In genomic region chr6:149734915-149735314, GRCh38 we compare ENCODE assay signal across 31 cellular contexts.
"Had no signal": no experiment of that assay in that cellular context is flagged by ENCODE, and none has a peak within 500 bp of the region (broad histone marks: within the 10 kb centered on the region; RNA-seq: fewer than 3 reads in every experiment).

No MANE protein-coding gene starts in this region.

- H3K4me2 ChIP-seq: neural progenitor cell, smooth muscle cell had no signal

- ATAC-seq: natural killer cell; psoas muscle; right cardiac atrium; sciatic nerve; stimulated activated memory B cell treated with anti-CD40 and anti-IgM and Interleukin-4, amounts not matched to agents 10 μg/mL and 1 μg/mL and 100 μg/mL, for 72 hours; stimulated activated naive CD8-positive, alpha-beta T cell treated with anti-CD3 and anti-CD28 coated beads, Interleukin-15, amount 100 ng/mL, for 72 hours; stimulated activated naive CD8-positive, alpha-beta T cell treated with anti-CD3 and anti-CD28 coated beads, Interleukin-15, Interleukin-2, amounts not matched to agents 100 U/mL and 50 U/mL, for 24 hours; upper lobe of right lung had no signal

- H3K27ac ChIP-seq: neural progenitor cell, ovary, parathyroid adenoma, psoas muscle, skin epidermis, spleen, suprapubic skin, testis, tibial artery, transverse colon, upper lobe of right lung, uterus had no signal

- H3K4me3 ChIP-seq: neural progenitor cell, ovary, psoas muscle, skin epidermis, smooth muscle cell, spleen, suprapubic skin, testis, tibial artery, transverse colon, upper lobe of right lung, uterus had no signal

- DNase-seq: natural killer cell; occipital lobe; ovary; posterior cingulate gyrus; psoas muscle; right cardiac atrium; spleen; stimulated activated CD4-positive, alpha-beta T cell treated with anti-CD3 and anti-CD28 coated beads, Interleukin-12 subunit alpha, Interleukin-12 subunit beta, amount 100 ng/mL, for 4 hours; stimulated activated CD4-positive, alpha-beta T cell treated with anti-CD3 and anti-CD28 coated beads, Interleukin-1b, Interleukin-23, amount 100 ng/mL, for 48 hours; stimulated activated CD4-positive, alpha-beta T cell treated with anti-CD3 and anti-CD28 coated beads, Interleukin-4, amount 100 ng/mL, for 1 hour; stimulated activated CD4-positive, alpha-beta T cell treated with anti-CD3 and anti-CD28 coated beads, Interleukin-4, amount 100 ng/mL, for 4 hours; stimulated activated CD8-positive, alpha-beta memory T cell treated with anti-CD3 and anti-CD28 coated beads, Interleukin-4, amount 100 ng/mL, for 48 hours; stimulated activated naive CD4-positive, alpha-beta T cell; stimulated activated naive CD8-positive, alpha-beta T cell treated with anti-CD3 and anti-CD28 coated beads, Interleukin-15, amount 100 ng/mL, for 72 hours; stimulated activated naive CD8-positive, alpha-beta T cell treated with anti-CD3 and anti-CD28 coated beads, Interleukin-15, Interleukin-2, amounts not matched to agents 100 U/mL and 50 U/mL, for 24 hours; substantia nigra; testis; tibial artery; transverse colon; upper lobe of right lung; uterus had no signal

- H3K4me1 Mint-ChIP-seq: natural killer cell; nephron; neural progenitor cell; stimulated activated memory B cell treated with anti-CD40 and anti-IgM and Interleukin-4, amounts not matched to agents 10 μg/mL and 1 μg/mL and 100 μg/mL, for 72 hours; stimulated activated naive CD8-positive, alpha-beta T cell treated with anti-CD3 and anti-CD28 coated beads, Interleukin-15, amount 100 ng/mL, for 72 hours had no signal

- H2AFZ ChIP-seq: neural progenitor cell, parathyroid adenoma had no signal

- H3K36me3 Mint-ChIP-seq: natural killer cell had no signal

- H3K27me3 ChIP-seq: neural progenitor cell, ovary, spleen, suprapubic skin, testis, tibial artery, transverse colon, upper lobe of right lung, uterus had no signal

- H3K9me3 ChIP-seq: ovary, psoas muscle, spleen, suprapubic skin, testis, tibial artery, transverse colon, upper lobe of right lung, uterus had no signal

- H3K27ac Mint-ChIP-seq: natural killer cell; nephron; neural progenitor cell; progenitor cell of endocrine pancreas; stimulated activated memory B cell treated with anti-CD40 and anti-IgM and Interleukin-4, amounts not matched to agents 10 μg/mL and 1 μg/mL and 100 μg/mL, for 72 hours; type B pancreatic cell had no signal

- H3K9ac ChIP-seq: neural progenitor cell, parathyroid adenoma had no signal

- H3K36me3 ChIP-seq: ovary, uterus had no signal

- H3K9me3 Mint-ChIP-seq: natural killer cell; nephron; neural progenitor cell; stimulated activated memory B cell treated with anti-CD40 and anti-IgM and Interleukin-4, amounts not matched to agents 10 μg/mL and 1 μg/mL and 100 μg/mL, for 72 hours; stimulated activated naive CD8-positive, alpha-beta T cell treated with anti-CD3 and anti-CD28 coated beads, Interleukin-15, amount 100 ng/mL, for 72 hours; type B pancreatic cell had no signal

- H3K27me3 Mint-ChIP-seq: progenitor cell of endocrine pancreas; stimulated activated memory B cell treated with anti-CD40 and anti-IgM and Interleukin-4, amounts not matched to agents 10 μg/mL and 1 μg/mL and 100 μg/mL, for 72 hours; stimulated activated naive CD8-positive, alpha-beta T cell treated with anti-CD3 and anti-CD28 coated beads, Interleukin-15, amount 100 ng/mL, for 72 hours; type B pancreatic cell had no signal

- H3K79me2 ChIP-seq: parathyroid adenoma had no signal

- H3K4me1 ChIP-seq: neural progenitor cell, parathyroid adenoma, psoas muscle, suprapubic skin, testis, tibial artery, transverse colon, upper lobe of right lung, uterus had no signal

- H3K4me3 Mint-ChIP-seq: natural killer cell; nephron; neural progenitor cell; stimulated activated memory B cell treated with anti-CD40 and anti-IgM and Interleukin-4, amounts not matched to agents 10 μg/mL and 1 μg/mL and 100 μg/mL, for 72 hours; stimulated activated naive CD8-positive, alpha-beta T cell treated with anti-CD3 and anti-CD28 coated beads, Interleukin-15, amount 100 ng/mL, for 72 hours; type B pancreatic cell had no signal
